Comparison of ENCODE assay signal across 28 cellular contexts in the genomic region with DNA sequence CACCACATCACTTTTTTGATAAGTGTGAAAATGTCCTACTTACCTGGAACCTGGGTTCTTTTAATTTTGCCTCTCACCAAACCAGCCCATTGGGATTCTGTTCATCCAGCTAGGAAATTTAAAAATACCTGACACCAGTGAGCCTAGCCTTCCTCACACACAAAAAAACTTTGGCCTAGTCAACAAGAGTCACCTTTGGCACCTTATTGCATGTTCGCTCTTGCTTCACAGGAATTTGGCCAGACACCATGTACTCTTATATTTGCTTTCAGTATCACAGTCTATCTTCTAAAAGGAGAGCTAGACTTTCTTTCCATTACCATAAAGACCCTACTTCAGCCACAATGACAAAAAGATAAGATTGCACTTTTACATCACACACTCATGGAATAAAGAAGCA.
"Had no signal": no experiment of that assay in that cellular context is flagged by ENCODE, and none has a peak within 500 bp of the region (broad histone marks: within the 10 kb centered on the region; RNA-seq: fewer than 3 reads in every experiment).

No MANE protein-coding gene starts in this region.

- H3K9me3 ChIP-seq: colonic mucosa, gastrocnemius medialis had no signal

- H3K4me1 ChIP-seq: colonic mucosa, esophagus muscularis mucosa, esophagus squamous epithelium, foreskin keratinocyte, gastrocnemius medialis, gastroesophageal sphincter, heart left ventricle had no signal

- H3K4me3 Mint-ChIP-seq: dendritic cell treated with granulocyte-macrophage colony-stimulating factor and Interleukin-4, amounts not matched to agents 40 ng/mL and 50 ng/mL, for 4 days; effector memory CD8-positive, alpha-beta T cell; endodermal cell had no signal

- H3K27ac Mint-ChIP-seq: dendritic cell treated with granulocyte-macrophage colony-stimulating factor and Interleukin-4, amounts not matched to agents 40 ng/mL and 50 ng/mL, for 4 days; effector memory CD8-positive, alpha-beta T cell; endodermal cell had no signal

- H3K4me1 Mint-ChIP-seq: endodermal cell had no signal

- H3K27me3 ChIP-seq: colonic mucosa, dorsolateral prefrontal cortex, esophagus muscularis mucosa, esophagus squamous epithelium, foreskin keratinocyte, gastrocnemius medialis, gastroesophageal sphincter, heart left ventricle had no signal

- H3K4me3 ChIP-seq: colonic mucosa, coronary artery, dorsolateral prefrontal cortex, esophagus muscularis mucosa, esophagus squamous epithelium, gastrocnemius medialis, gastroesophageal sphincter, heart left ventricle had no signal

- H3K27me3 Mint-ChIP-seq: dendritic cell treated with granulocyte-macrophage colony-stimulating factor and Interleukin-4, amounts not matched to agents 40 ng/mL and 50 ng/mL, for 4 days; effector memory CD8-positive, alpha-beta T cell had no signal

- ATAC-seq: effector memory CD8-positive, alpha-beta T cell; esophagus mucosa; foreskin keratinocyte; gastrocnemius medialis; gastroesophageal sphincter; heart left ventricle had no signal

- H3K36me3 ChIP-seq: colonic mucosa, esophagus muscularis mucosa, esophagus squamous epithelium, gastrocnemius medialis, gastroesophageal sphincter, heart left ventricle had no signal

- DNase-seq: colonic mucosa; cortex of kidney; dermis blood vessel endothelial cell; dorsolateral prefrontal cortex; effector CD4-positive, alpha-beta T cell; effector CD8-positive, alpha-beta T cell; effector memory CD4-positive, alpha-beta T cell; effector memory CD8-positive, alpha-beta T cell; endodermal cell; erythroblast; esophagus squamous epithelium; foreskin fibroblast; foreskin keratinocyte; foreskin melanocyte; gastrocnemius medialis; glutamatergic neuron; head of caudate nucleus; heart left ventricle had no signal

- FAIRE-seq: colon, endometrium, endothelial cell of umbilical vein, frontal cortex had no signal

- H3K27ac ChIP-seq: colonic mucosa, coronary artery, dorsolateral prefrontal cortex, epithelial cell of prostate, esophagus muscularis mucosa, esophagus squamous epithelium, foreskin keratinocyte, gastrocnemius medialis, gastroesophageal sphincter, heart left ventricle had no signal
